ENCODE assay signal across 26 cellular contexts in genomic region chr5:128097781-128098180, GRCh38.
"Had no signal": no experiment of that assay in that cellular context is flagged by ENCODE, and none has a peak within 500 bp of the region (broad histone marks: within the 10 kb centered on the region; RNA-seq: fewer than 3 reads in every experiment).

No MANE protein-coding gene starts in this region.

- H3K4me3 ChIP-seq: left ventricle myocardium inferior, lung, pancreas, prostate gland, sigmoid colon, spleen, suprapubic skin, thoracic aorta, tibial artery, upper lobe of right lung had no signal

- H3K4me1 ChIP-seq: pancreas, prostate gland, suprapubic skin, tibial artery, upper lobe of right lung had no signal

- H3K27ac ChIP-seq: left ventricle myocardium inferior, pancreas, prostate gland, sigmoid colon, spleen, suprapubic skin, thoracic aorta, tibial artery, upper lobe of right lung had no signal

- H3K9me3 ChIP-seq: prostate gland had no signal

- H3K36me3 ChIP-seq: pancreas, prostate gland, sigmoid colon, suprapubic skin, thoracic aorta, upper lobe of right lung had no signal

- H3K27me3 ChIP-seq: pancreas, sigmoid colon, spleen, suprapubic skin, tibial artery, upper lobe of right lung had no signal

- ATAC-seq: left colon; naive thymus-derived CD8-positive, alpha-beta T cell; pancreas; right cardiac atrium; stimulated activated effector memory CD8-positive, alpha-beta T cell treated with anti-CD3 and anti-CD28 coated beads, Interleukin-12 subunit alpha, Interleukin-12 subunit beta, amount 100 ng/mL, for 72 hours; upper lobe of right lung had no signal

- FAIRE-seq: keratinocyte, urothelium cell line had no signal

- DNase-seq: hippocampal formation; kidney glomerular epithelial cell; left colon; left ventricle myocardium inferior; mesendoderm; naive thymus-derived CD8-positive, alpha-beta T cell; nucleus accumbens; pancreas; posterior cingulate gyrus; retina; right cardiac atrium; sigmoid colon; small intestine; spleen; stimulated activated CD4-positive, alpha-beta T cell treated with anti-CD3 and anti-CD28 coated beads, Interleukin-4, amount 100 ng/mL, for 24 hours; stimulated activated naive CD4-positive, alpha-beta T cell; tibial artery; trophoblast cell; upper lobe of right lung had no signal
